ENCODE assay signal across 11 cellular contexts in the genomic region with DNA sequence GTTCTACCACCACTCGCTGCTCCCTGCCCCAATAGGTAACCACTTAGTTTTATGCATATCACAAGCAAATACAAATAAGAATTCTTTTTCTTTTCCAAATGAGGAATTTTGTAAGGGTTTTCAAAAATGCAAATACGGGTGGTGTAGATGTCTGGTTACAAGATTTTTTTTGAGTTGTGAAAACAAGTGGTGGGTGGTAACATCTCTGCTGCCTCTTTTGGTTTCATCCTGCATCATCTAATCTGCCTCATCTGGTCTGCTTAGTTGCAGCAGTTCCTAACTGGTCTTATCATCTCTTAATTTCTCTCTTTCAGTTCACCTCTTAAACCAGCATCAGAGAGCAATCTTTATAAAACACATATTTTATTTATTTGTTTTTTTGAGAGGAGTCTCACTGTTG. TPM values are rescaled to one million over a fixed set of nuclear protein-coding genes. Genes with fewer than 3 reads are reported as not detected.
DNase-seq lines count a peak whose midpoint lies in the region; ATAC-seq and TF ChIP-seq lines count a peak whose summit lies in the region.
"Had no signal": no experiment of that assay in that cellular context is flagged by ENCODE, and none has a peak within 500 bp of the region (broad histone marks: within the 10 kb centered on the region; RNA-seq: fewer than 3 reads in every experiment).

No MANE protein-coding gene starts in this region.

- peak; percentile 13 to 57 for ATAC-seq in activated naive CD4-positive, alpha-beta T cell treated with anti-CD3 and anti-CD28 coated beads, Interleukin-2, amount 50 U/mL, for 72 hours
- ATAC-seq in stimulated activated naive B cell treated with anti-CD40 and anti-IgM and Interleukin-4, amounts not matched to agents 10 μg/mL and 1 μg/mL and 100 μg/mL, for 72 hours (replicated peaks), result peak; percentile 28 to 29

- peaks cover 76% of the 10 kb centered on the region for H3K4me1 ChIP-seq in MM.1S (ENCODE audit: low read length)
- peaks cover 12% of the 10 kb centered on the region for H3K4me1 ChIP-seq in osteoblast (ENCODE audit: insufficient read depth, low read length)
- peaks cover 0 to 77% (median 53%) of the 10 kb centered on the region in 4 donors for H3K4me1 ChIP-seq in tibial artery

- peaks cover 69% of the 10 kb centered on the region for H3K4me1 Mint-ChIP-seq in HFFc6 (ENCODE audit: low read depth)
- H3K4me1 Mint-ChIP-seq in stimulated activated naive B cell treated with anti-CD40 and anti-IgM and Interleukin-4, amounts not matched to agents 10 μg/mL and 1 μg/mL and 100 μg/mL, for 72 hours, result peaks cover 54 to 83% of the 10 kb centered on the region in 2 donors

- H3K27ac ChIP-seq in MM.1S (ENCODE audit: low read length) (peak overlapping the region; percentile 84; the same call in 1 of the 2 replicates), osteoblast (ENCODE audit: low read depth, low read length) (no peak overlapping the region), tibial artery (no peak overlapping the region)
- H3K27ac ChIP-seq: uterus had no signal

- H3K4me3 ChIP-seq in MM.1S (ENCODE audit: low read length) (no peak overlapping the region), osteoblast (ENCODE audit: insufficient read depth, low read length) (no peak overlapping the region), tibial artery (no peak overlapping the region)
- H3K4me3 ChIP-seq: uterus had no signal

- peaks cover 2% of the 10 kb centered on the region; the same call in 1 of the 2 replicates for H3K27me3 Mint-ChIP-seq in HFFc6 (ENCODE audit: insufficient read depth)
- H3K27me3 Mint-ChIP-seq in stimulated activated naive B cell treated with anti-CD40 and anti-IgM and Interleukin-4, amounts not matched to agents 10 μg/mL and 1 μg/mL and 100 μg/mL, for 72 hours, result no peaks in the 10 kb centered on the region

- H3K27ac Mint-ChIP-seq in activated naive CD4-positive, alpha-beta T cell treated with anti-CD3 and anti-CD28 coated beads, Interleukin-2, amount 50 U/mL, for 72 hours, result peak overlapping the region; percentile 82 to 84
- H3K27ac Mint-ChIP-seq in HFFc6, result peak overlapping the region; percentile 4; the same call in 1 of the 2 replicates
- no peak overlapping the region for H3K27ac Mint-ChIP-seq in stimulated activated naive B cell treated with anti-CD40 and anti-IgM and Interleukin-4, amounts not matched to agents 10 μg/mL and 1 μg/mL and 100 μg/mL, for 72 hours

- no peak for TF ChIP-seq CTCF in HFFc6 (IDR thresholded peaks at IDR 0.05)
- TF ChIP-seq CTCF in MM.1S (IDR thresholded peaks at IDR 0.05; ENCODE audit: low read length), result no peak
- TF ChIP-seq CTCF in osteoblast (IDR thresholded peaks at IDR 0.05; ENCODE audit: extremely low read depth, low read depth, low read length), result no peak
- TF ChIP-seq CTCF in tibial artery (IDR thresholded peaks at IDR 0.05), result no peak

- H3K79me2 ChIP-seq in MM.1S (ENCODE audit: low read length), result peaks cover 95% of the 10 kb centered on the region
- H3K79me2 ChIP-seq in osteoblast (ENCODE audit: insufficient read depth, low read length), result peaks cover 98% of the 10 kb centered on the region

- DNase-seq in activated naive CD4-positive, alpha-beta T cell treated with anti-CD3 and anti-CD28 coated beads, Interleukin-2, amount 50 U/mL, for 72 hours (ENCODE audit: low spot score in 2 of 2), result no peak
- DNase-seq in activated naive CD4-positive, alpha-beta T cell treated with Interleukin-2 at 50 U/mL for 16 hours, result no peak
- DNase-seq in HFFc6, result no peak
- no peak for DNase-seq in MM.1S
- no peak for DNase-seq in stimulated activated naive B cell treated with anti-CD40 and anti-IgM and Interleukin-4, amounts not matched to agents 10 μg/mL and 1 μg/mL and 100 μg/mL, for 72 hours
- DNase-seq in stimulated activated CD4-positive, alpha-beta T cell treated with anti-CD3 and anti-CD28 coated beads, Interleukin-2, amount 100 ng/mL, for 48 hours, result no peak
- DNase-seq in osteoblast (ENCODE audit: insufficient read length, low spot score, missing footprints), result no peak
- DNase-seq in tibial artery, result no peak
- DNase-seq: KG1, uterus had no signal

- peaks cover 4% of the 10 kb centered on the region for H3K36me3 ChIP-seq in MM.1S (replicated peaks; ENCODE audit: insufficient read depth, low read length)
- peaks cover 85% of the 10 kb centered on the region for H3K36me3 ChIP-seq in osteoblast (ENCODE audit: insufficient read depth, low read length)
- peaks cover 34 to 66% (median 60%) of the 10 kb centered on the region in 3 donors for H3K36me3 ChIP-seq in tibial artery
- H3K36me3 ChIP-seq: uterus had no signal

- no peaks in the 10 kb centered on the region for H3K9me3 ChIP-seq in MM.1S (replicated peaks; ENCODE audit: insufficient read depth, low read length)
- H3K9me3 ChIP-seq in osteoblast (ENCODE audit: low read depth, low read length), result no peaks in the 10 kb centered on the region
- H3K9me3 ChIP-seq in tibial artery, result no peaks in the 10 kb centered on the region
- H3K9me3 ChIP-seq: uterus had no signal

- H3K36me3 Mint-ChIP-seq in activated naive CD4-positive, alpha-beta T cell treated with anti-CD3 and anti-CD28 coated beads, Interleukin-2, amount 50 U/mL, for 72 hours, result peaks cover 59 to 67% of the 10 kb centered on the region in 2 donors
- peaks cover 67% of the 10 kb centered on the region for H3K36me3 Mint-ChIP-seq in HFFc6 (ENCODE audit: low read depth)
- H3K36me3 Mint-ChIP-seq in stimulated activated naive B cell treated with anti-CD40 and anti-IgM and Interleukin-4, amounts not matched to agents 10 μg/mL and 1 μg/mL and 100 μg/mL, for 72 hours, result peaks cover 51 to 73% of the 10 kb centered on the region in 2 donors

- no peaks in the 10 kb centered on the region for H4K20me1 ChIP-seq in MM.1S (ENCODE audit: insufficient read depth, low read length)
- H4K20me1 ChIP-seq in osteoblast (ENCODE audit: insufficient read depth, low read length), result peaks cover 10% of the 10 kb centered on the region

- H2AFZ ChIP-seq in MM.1S (ENCODE audit: low read length), result no peak overlapping the region
- no peak overlapping the region for H2AFZ ChIP-seq in osteoblast (ENCODE audit: low read length)

- H3K4me3 Mint-ChIP-seq in HFFc6, result no peak overlapping the region
- H3K4me3 Mint-ChIP-seq in stimulated activated naive B cell treated with anti-CD40 and anti-IgM and Interleukin-4, amounts not matched to agents 10 μg/mL and 1 μg/mL and 100 μg/mL, for 72 hours, result peak overlapping the region; percentile 36 to 62

- no peak overlapping the region for H3K9ac ChIP-seq in MM.1S (ENCODE audit: low read length)

- peaks cover 51% of the 10 kb centered on the region for H3F3A ChIP-seq in MM.1S (ENCODE audit: insufficient read depth, low read length)

- intact Hi-C loops in tibial artery (cut with DNase I; ENCODE audit: low total_unique reads), result no loop called here

- H3K9me2 ChIP-seq in MM.1S (replicated peaks; ENCODE audit: insufficient read depth, low read length), result no peaks in the 10 kb centered on the region

- H3K27me3 ChIP-seq in MM.1S (replicated peaks; ENCODE audit: insufficient read depth, low read length), result no peaks in the 10 kb centered on the region
- H3K27me3 ChIP-seq in osteoblast (ENCODE audit: insufficient read depth, low read length), result no peaks in the 10 kb centered on the region
- no peaks in the 10 kb centered on the region for H3K27me3 ChIP-seq in tibial artery
- H3K27me3 ChIP-seq: uterus had no signal

- H3K4me2 ChIP-seq in MM.1S (ENCODE audit: low read depth, low read length) (peak overlapping the region; percentile 55; the same call in 1 of the 2 replicates), osteoblast (ENCODE audit: insufficient read depth, low read length) (no peak overlapping the region)

- H3K9me3 Mint-ChIP-seq in activated naive CD4-positive, alpha-beta T cell treated with anti-CD3 and anti-CD28 coated beads, Interleukin-2, amount 50 U/mL, for 72 hours, result peaks cover 0 to 8% of the 10 kb centered on the region in 2 donors
- H3K9me3 Mint-ChIP-seq in HFFc6, result no peaks in the 10 kb centered on the region
- no peaks in the 10 kb centered on the region for H3K9me3 Mint-ChIP-seq in stimulated activated naive B cell treated with anti-CD40 and anti-IgM and Interleukin-4, amounts not matched to agents 10 μg/mL and 1 μg/mL and 100 μg/mL, for 72 hours

RNA-seq across cellular contexts. Expression of gene NFX1, which starts 5.3 kb away (rescaled TPM):
- total RNA-seq in activated naive CD4-positive, alpha-beta T cell treated with anti-CD3 and anti-CD28 coated beads, Interleukin-2, amount 50 U/mL, for 72 hours, result 10 to 100 TPM; 38.4 to 43.7 TPM
- 10 to 100 TPM; 25.7 to 28.0 (median 27.8) TPM for total RNA-seq in HFFc6 (2021; fragmentation: NEBNext Ultra II Directional; extraction: Animal tissue kit (Norgen Biotek cat#: 25700))
- 34.0 and 36.2 TPM in 2 replicates for total RNA-seq in osteoblast

RNA-seq across cellular contexts. Expression of gene CHMP5, which starts 30.7 kb away (rescaled TPM):
- 100 to 1,000 TPM; 115 to 123 TPM for total RNA-seq in activated naive CD4-positive, alpha-beta T cell treated with anti-CD3 and anti-CD28 coated beads, Interleukin-2, amount 50 U/mL, for 72 hours
- 10 to 100 TPM; 75.5 to 90.2 (median 78.8) TPM for total RNA-seq in HFFc6 (2021; fragmentation: NEBNext Ultra II Directional; extraction: Animal tissue kit (Norgen Biotek cat#: 25700))
- 71.0 and 71.7 TPM in 2 replicates for total RNA-seq in osteoblast

RNA-seq across cellular contexts. Expression of gene BAG1, which starts 31.1 kb away (rescaled TPM):
- total RNA-seq in activated naive CD4-positive, alpha-beta T cell treated with anti-CD3 and anti-CD28 coated beads, Interleukin-2, amount 50 U/mL, for 72 hours, result 10 to 100 TPM; 35.4 to 82.9 TPM
- 10 to 100 TPM; 22.5 to 31.3 (median 27.6) TPM for total RNA-seq in HFFc6 (2021; fragmentation: NEBNext Ultra II Directional; extraction: Animal tissue kit (Norgen Biotek cat#: 25700))
- total RNA-seq in osteoblast, result 29.3 and 35.9 TPM in 2 replicates

RNA-seq across cellular contexts. Expression of gene SPINK4, which starts 55.6 kb away (rescaled TPM):
- total RNA-seq in activated naive CD4-positive, alpha-beta T cell treated with anti-CD3 and anti-CD28 coated beads, Interleukin-2, amount 50 U/mL, for 72 hours, result not detected
- not detected for total RNA-seq in HFFc6 (2021; fragmentation: NEBNext Ultra II Directional; extraction: Animal tissue kit (Norgen Biotek cat#: 25700))
- total RNA-seq in osteoblast, result not detected in 2 replicates
- total RNA-seq: myocyte, uterus had no signal
